In genomic region chr16:31365131-31365865, GRCh38 we compare ENCODE assay signal across 14 cellular contexts. TPM values are rescaled to one million over a fixed set of nuclear protein-coding genes. Genes with fewer than 3 reads are reported as not detected.
DNase-seq lines count a peak whose midpoint lies in the region; ATAC-seq and TF ChIP-seq lines count a peak whose summit lies in the region.
"Had no signal": no experiment of that assay in that cellular context is flagged by ENCODE, and none has a peak within 500 bp of the region (broad histone marks: within the 10 kb centered on the region; RNA-seq: fewer than 3 reads in every experiment).

No MANE protein-coding gene starts in this region.

- H3K9ac ChIP-seq in mesenchymal stem cell (ENCODE audit: low read length): no peak overlapping the region

- no peaks in the 10 kb centered on the region for H3K9me3 ChIP-seq in mesenchymal stem cell (ENCODE audit: control insufficient read depth, low read length)
- H3K9me3 ChIP-seq: esophagus muscularis mucosa, vagina had no signal

- H4K91ac ChIP-seq in mesenchymal stem cell (ENCODE audit: low read length): no peak overlapping the region

- H3K36me3 Mint-ChIP-seq in central memory CD8-positive, alpha-beta T cell (ENCODE audit: insufficient read depth): peaks cover 2% of the 10 kb centered on the region

- H3K4me3 ChIP-seq in mesenchymal stem cell (ENCODE audit: insufficient read depth in 1 of 2, low read depth in 1 of 2, low read length in 2 of 2): no peak overlapping the region
- H3K4me3 ChIP-seq: esophagus muscularis mucosa, vagina had no signal

- DNase-seq in GM10266 (ENCODE audit: extremely low spot score): peak; percentile 67
- peak in 1 of 2 donors; percentile 43 for DNase-seq in central memory CD8-positive, alpha-beta T cell (ENCODE audit: low spot score in 2 of 2)
- DNase-seq in mesenchymal stem cell: no peak
- no peak for DNase-seq in stimulated activated naive CD4-positive, alpha-beta T cell (lab: John Stamatoyannopoulos, UW)
- no peak for DNase-seq in NCI-H69 (lab: John Stamatoyannopoulos, UW)
- DNase-seq: Calu3, MM.1S, NCI-H774, T-helper 17 cell had no signal

- 86% methylated on average over 7 of the region's 7 CpGs for WGBS in mesenchymal stem cell

- TF ChIP-seq CTCF in GM10266 (IDR thresholded peaks at IDR 0.05; ENCODE audit: control insufficient read depth, insufficient read depth, low read depth, missing control alignments): no peak

- peak overlapping the region; percentile 38 for H3K4me3 Mint-ChIP-seq in central memory CD8-positive, alpha-beta T cell
- H3K4me3 Mint-ChIP-seq: T-helper 17 cell had no signal

- no peak overlapping the region for H2BK15ac ChIP-seq in mesenchymal stem cell (ENCODE audit: low read depth, poor library complexity, severe bottlenecking)

- H2AK5ac ChIP-seq in mesenchymal stem cell (ENCODE audit: low read length, severe bottlenecking): no peak overlapping the region

- H3K14ac ChIP-seq in mesenchymal stem cell (ENCODE audit: low read length in 2 of 2): no peak overlapping the region

- no peak overlapping the region for H3K4me2 ChIP-seq in mesenchymal stem cell (ENCODE audit: low read length, poor library complexity, severe bottlenecking)

- no peak overlapping the region for H4K8ac ChIP-seq in mesenchymal stem cell (ENCODE audit: low read length)

- H3K27ac Mint-ChIP-seq in central memory CD8-positive, alpha-beta T cell (ENCODE audit: low read depth): peak overlapping the region; percentile 47
- H3K27ac Mint-ChIP-seq: T-helper 17 cell had no signal

- H3K27ac ChIP-seq in mesenchymal stem cell (ENCODE audit: low read length, poor library complexity, severe bottlenecking): no peak overlapping the region
- H3K27ac ChIP-seq: esophagus muscularis mucosa, vagina had no signal

- no peak overlapping the region for H3K23ac ChIP-seq in mesenchymal stem cell (ENCODE audit: low read length in 2 of 2)

- peaks cover 5 to 28% of the 10 kb centered on the region in 2 experiments for H3K27me3 ChIP-seq in mesenchymal stem cell (ENCODE audit: control insufficient read depth in 1 of 2, insufficient read depth in 1 of 2, low read length in 2 of 2)
- H3K27me3 ChIP-seq: vagina had no signal

- no peak overlapping the region for H3K18ac ChIP-seq in mesenchymal stem cell (ENCODE audit: low read depth in 1 of 2, low read length in 2 of 2)

- no peak overlapping the region for H2BK5ac ChIP-seq in mesenchymal stem cell (ENCODE audit: low read depth, low read length, poor library complexity, severe bottlenecking)

- H2BK120ac ChIP-seq in mesenchymal stem cell (ENCODE audit: low read depth, low read length): no peak overlapping the region

- H3K9me3 Mint-ChIP-seq in central memory CD8-positive, alpha-beta T cell: no peaks in the 10 kb centered on the region

- H2BK12ac ChIP-seq in mesenchymal stem cell (ENCODE audit: low read length in 2 of 2): no peak overlapping the region

- peaks cover 41% of the 10 kb centered on the region for H3K4me1 Mint-ChIP-seq in central memory CD8-positive, alpha-beta T cell

- H3K4ac ChIP-seq in mesenchymal stem cell (ENCODE audit: low read depth in 1 of 2, low read length in 2 of 2): no peak overlapping the region

- no peaks in the 10 kb centered on the region for H3K79me1 ChIP-seq in mesenchymal stem cell (replicated peaks; ENCODE audit: low read length, poor library complexity, severe bottlenecking)

- H2AFZ ChIP-seq in mesenchymal stem cell (ENCODE audit: low read depth, low read length): no peak overlapping the region

- H3K36me3 ChIP-seq in mesenchymal stem cell (ENCODE audit: control insufficient read depth in 1 of 2, insufficient read depth in 2 of 2, low read depth in 1 of 2, low read length in 2 of 2): no peaks in the 10 kb centered on the region
- H3K36me3 ChIP-seq: esophagus muscularis mucosa, vagina had no signal

- ATAC-seq in GM18909 (IDR thresholded peaks at IDR 0.05; ENCODE audit: poor library complexity, unreplicated experiment): peak; percentile 57
- peak; percentile 48 for ATAC-seq in HG03520 (IDR thresholded peaks at IDR 0.05; ENCODE audit: unreplicated experiment)
- peak; percentile 90 for ATAC-seq in central memory CD8-positive, alpha-beta T cell (replicated peaks; ENCODE audit: extremely low read depth, poor library complexity, severe bottlenecking)
- no peak for ATAC-seq in GM21737 (IDR thresholded peaks at IDR 0.05; ENCODE audit: unreplicated experiment)
- ATAC-seq: T-helper 17 cell had no signal

- no peaks in the 10 kb centered on the region for H3K27me3 Mint-ChIP-seq in central memory CD8-positive, alpha-beta T cell

- no peaks in the 10 kb centered on the region for H3K4me1 ChIP-seq in mesenchymal stem cell (ENCODE audit: control insufficient read depth, insufficient read depth, low read depth, low read length)
- H3K4me1 ChIP-seq: esophagus muscularis mucosa, vagina had no signal

RNA-seq across cellular contexts. Expression of gene ITGAX, which starts 10.3 kb away (rescaled TPM):
- not detected for polyA plus RNA-seq in mesenchymal stem cell (2013, experiment 1 of 2)
- not detected for polyA plus RNA-seq in mesenchymal stem cell (2013, experiment 2 of 2)

RNA-seq across cellular contexts. Expression of gene ITGAD, which starts 27.8 kb away (rescaled TPM):
- polyA plus RNA-seq in mesenchymal stem cell (2013, experiment 1 of 2): not detected
- not detected for polyA plus RNA-seq in mesenchymal stem cell (2013, experiment 2 of 2)
